Comparison of ENCODE assay signal across 12 cellular contexts in the genomic region with DNA sequence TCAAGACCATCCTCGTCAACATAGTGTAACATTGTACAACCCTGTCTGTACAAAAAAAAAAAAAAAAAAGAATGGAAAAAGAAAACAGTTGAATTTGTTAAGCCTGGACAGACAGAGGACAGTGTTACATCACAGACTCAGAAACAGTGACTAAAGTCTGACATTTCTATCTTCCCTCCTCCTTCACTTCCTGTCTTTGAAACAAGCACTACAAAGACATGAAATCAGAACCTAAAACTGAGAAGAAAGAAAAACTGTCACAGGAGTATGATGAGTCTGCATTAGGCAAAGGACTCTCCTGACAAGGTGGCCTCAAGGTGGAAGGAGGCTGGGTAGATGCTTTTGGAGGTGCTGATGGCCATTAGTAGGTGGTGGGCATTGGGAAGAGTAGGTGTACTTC.
A peak's percentile ranks its signal among the peaks of the same experiment; 100 is the strongest.
DNase-seq lines count a peak whose midpoint lies in the region; ATAC-seq, FAIRE-seq and TF ChIP-seq lines count a peak whose summit lies in the region.
"Had no signal": no experiment of that assay in that cellular context is flagged by ENCODE, and none has a peak within 500 bp of the region (broad histone marks: within the 10 kb centered on the region; RNA-seq: fewer than 3 reads in every experiment).

No MANE protein-coding gene starts in this region.

- no TSS peak for BruUV-seq in IMR-90 (replicated peaks; lab: Mats Ljungman, UMichigan)

- DNase-seq in CD4-positive, alpha-beta T cell, result no peak
- DNase-seq in IMR-90, result peak; percentile 9
- peak; percentile 50 for DNase-seq in bronchial epithelial cell (ENCODE audit: low read depth)
- DNase-seq in immature natural killer cell, result no peak
- DNase-seq in iPS-NIHi7 (ENCODE audit: extremely low spot score), result no peak
- DNase-seq: GOT3; stimulated activated CD4-positive, alpha-beta T cell treated with anti-CD3 and anti-CD28 coated beads, Interleukin-4, amount 100 ng/mL, for 1 hour had no signal

- POLR2A ChIA-PET in CD4-positive, alpha-beta T cell (lab: Charles Lee), result no interaction called here
- POLR2A ChIA-PET in IMR-90 (lab: Charles Lee; ENCODE audit: unreplicated experiment), result no interaction called here

- CTCF ChIA-PET in CD4-positive, alpha-beta T cell (lab: Charles Lee), result no interaction called here
- CTCF ChIA-PET in IMR-90 (lab: Yijun Ruan, JAX), result no interaction called here

- no peaks in the 10 kb centered on the region for H3K79me1 ChIP-seq in IMR-90 (ENCODE audit: low read depth in 1 of 2, low read length in 2 of 2)

- no peak overlapping the region for H3K23ac ChIP-seq in IMR-90 (ENCODE audit: low read depth, low read length)

- H4K20me1 ChIP-seq in IMR-90 (ENCODE audit: insufficient read depth, low read length), result no peaks in the 10 kb centered on the region

- dilution Hi-C loops in IMR-90 (cut with HindIII; ENCODE audit: low sequenced_read_pairs, unreplicated experiment), result no loop called here

- H3K9ac ChIP-seq in IMR-90 (ENCODE audit: low read depth, low read length), result no peak overlapping the region

- no peak overlapping the region for H3K56ac ChIP-seq in IMR-90 (ENCODE audit: extremely low read depth, insufficient read depth, low read length)

- H3K4me1 ChIP-seq in IMR-90 (ENCODE audit: control insufficient read depth, insufficient read depth, low read length), result peaks cover 4% of the 10 kb centered on the region; the same call in 1 of the 2 replicates
- H3K4me1 ChIP-seq: vagina had no signal

- no peak overlapping the region; the same call in 1 of the 2 replicates for H3K4ac ChIP-seq in IMR-90 (ENCODE audit: low read depth, low read length)

- H2AK5ac ChIP-seq in IMR-90 (ENCODE audit: low read depth, low read length), result no peak overlapping the region

- H3K4me2 ChIP-seq in IMR-90 (ENCODE audit: low read depth, low read length), result no peak overlapping the region; the same call in 1 of the 2 replicates

- peaks cover 3% of the 10 kb centered on the region; the same call in 1 of the 2 replicates for H3K9me1 ChIP-seq in IMR-90 (ENCODE audit: insufficient read depth, low read length)

- H3K9me3 Mint-ChIP-seq in CD4-positive, alpha-beta T cell, result no peaks in the 10 kb centered on the region
- H3K9me3 Mint-ChIP-seq in immature natural killer cell, result no peaks in the 10 kb centered on the region
- H3K9me3 Mint-ChIP-seq: nephron had no signal

- H3K18ac ChIP-seq in IMR-90 (ENCODE audit: low read depth, low read length), result peak overlapping the region; percentile 86

- peak overlapping the region; percentile 58 for H2AFZ ChIP-seq in IMR-90 (replicated peaks; ENCODE audit: low read length, poor library complexity)

- H2BK20ac ChIP-seq in IMR-90 (ENCODE audit: low read depth, low read length), result no peak overlapping the region; the same call in 1 of the 2 replicates

- H3K4me1 Mint-ChIP-seq in CD4-positive, alpha-beta T cell (ENCODE audit: low read depth), result peaks cover 11% of the 10 kb centered on the region
- no peaks in the 10 kb centered on the region for H3K4me1 Mint-ChIP-seq in immature natural killer cell

- H3K4me3 Mint-ChIP-seq in CD4-positive, alpha-beta T cell, result no peak overlapping the region
- no peak overlapping the region for H3K4me3 Mint-ChIP-seq in immature natural killer cell

- H3K27me3 Mint-ChIP-seq in CD4-positive, alpha-beta T cell, result no peaks in the 10 kb centered on the region
- peaks cover 4 to 5% (median 5%) of the 10 kb centered on the region in 3 donors for H3K27me3 Mint-ChIP-seq in immature natural killer cell (ENCODE audit: low read depth in 3 of 3)

- TF ChIP-seq CTCF in CD4-positive, alpha-beta T cell (IDR thresholded peaks at IDR 0.05), result no peak
- TF ChIP-seq CTCF in IMR-90 (conservative IDR thresholded peaks at IDR 0.05; ENCODE audit: low read depth, low read length) (no peak), bronchial epithelial cell (IDR thresholded peaks at IDR 0.05; ENCODE audit: insufficient read depth, low read length, severe bottlenecking) (no peak)

- no peak overlapping the region for H2BK5ac ChIP-seq in IMR-90 (ENCODE audit: low read depth, low read length, poor library complexity, severe bottlenecking)

- no peak for TF ChIP-seq RAD21 in IMR-90 (IDR thresholded peaks at IDR 0.05; ENCODE audit: low read length)

- peak overlapping the region in 1 of 2 experiments; percentile 57; a peak in 2 of 4 replicates for H4K8ac ChIP-seq in IMR-90 (ENCODE audit: low read depth in 2 of 2, low read length in 2 of 2)

- H3K14ac ChIP-seq in IMR-90 (replicated peaks; ENCODE audit: low read depth, low read length), result peak overlapping the region; percentile 80

- peak overlapping the region; percentile 68; the same call in 1 of the 2 replicates for H4K5ac ChIP-seq in IMR-90 (ENCODE audit: low read depth, low read length)

- 0 out of 3 replicates have a peak overlapping the region, but pooled peaks have one; percentile 23 for H2BK15ac ChIP-seq in IMR-90 (ENCODE audit: low read depth, low read length)

- H3K27ac Mint-ChIP-seq in CD4-positive, alpha-beta T cell, result peak overlapping the region; percentile 4
- H3K27ac Mint-ChIP-seq in immature natural killer cell, result no peak overlapping the region

- in situ Hi-C loops in IMR-90 (cut with MboI; ENCODE audit: low sequenced_read_pairs), result no loop called here

- no peak overlapping the region; the same call in 1 of the 2 replicates for H2BK120ac ChIP-seq in IMR-90 (ENCODE audit: low read depth, low read length)

- TF ChIP-seq POLR2A in IMR-90 (IDR thresholded peaks at IDR 0.05; ENCODE audit: low read depth, low read length), result no peak

- H3K4me3 ChIP-seq in IMR-90 (ENCODE audit: insufficient read depth, low read depth, low read length) (no peak overlapping the region), bronchial epithelial cell (ENCODE audit: low read depth, low read length) (no peak overlapping the region)
- H3K4me3 ChIP-seq: vagina had no signal

- no peaks in the 10 kb centered on the region for H3K9me3 ChIP-seq in CD4-positive, alpha-beta T cell (ENCODE audit: control insufficient read depth, low read length)
- H3K9me3 ChIP-seq in IMR-90 (ENCODE audit: control insufficient read depth, insufficient read depth, low read length), result no peaks in the 10 kb centered on the region
- H3K9me3 ChIP-seq: vagina had no signal

- intact Hi-C loops in CD4-positive, alpha-beta T cell (cut with DNase I, micrococcal nuclease), result no loop called here
- intact Hi-C loops in IMR-90 (cut with micrococcal nuclease), result loop anchor here (10.0 kb wide), 1 partner anchor 448 kb away; a partner anchor contains a TSS

- H3K27me3 ChIP-seq in CD4-positive, alpha-beta T cell (ENCODE audit: control insufficient read depth, insufficient read depth, low read length), result no peaks in the 10 kb centered on the region
- H3K27me3 ChIP-seq in IMR-90 (ENCODE audit: control insufficient read depth, insufficient read depth, low read length) (no peaks in the 10 kb centered on the region), bronchial epithelial cell (ENCODE audit: control insufficient read depth, insufficient read depth, low read length) (no peaks in the 10 kb centered on the region)
- H3K27me3 ChIP-seq: vagina had no signal

- no peak for ATAC-seq in CD4-positive, alpha-beta T cell (ENCODE audit: poor library complexity)
- peak; percentile 68 for ATAC-seq in GM19395 (IDR thresholded peaks at IDR 0.05; ENCODE audit: unreplicated experiment)
- no peak for ATAC-seq in IMR-90 (ENCODE audit: low read depth)
- no peak for ATAC-seq in HG03175 (IDR thresholded peaks at IDR 0.05; ENCODE audit: unreplicated experiment)
- ATAC-seq in HG03097 (IDR thresholded peaks at IDR 0.05; ENCODE audit: low FRiP score, unreplicated experiment), result no peak

- no peak for FAIRE-seq in bronchial epithelial cell (lab: Jason Lieb, UNC)

- no peak overlapping the region for H3K27ac ChIP-seq in CD4-positive, alpha-beta T cell (ENCODE audit: low read depth, low read length)
- H3K27ac ChIP-seq in IMR-90 (ENCODE audit: insufficient read depth, low read length), result no peak overlapping the region
- H3K27ac ChIP-seq: vagina had no signal

- no peak overlapping the region for H2AK9ac ChIP-seq in IMR-90 (replicated peaks; ENCODE audit: low read depth, low read length, poor library complexity)

- H3K36me3 ChIP-seq in IMR-90 (ENCODE audit: control insufficient read depth, insufficient read depth, low read length), result no peaks in the 10 kb centered on the region
- H3K36me3 ChIP-seq in bronchial epithelial cell (ENCODE audit: control insufficient read depth, insufficient read depth, low read length), result peaks cover 1% of the 10 kb centered on the region
- H3K36me3 ChIP-seq: vagina had no signal

- no peak overlapping the region for H4K91ac ChIP-seq in IMR-90 (ENCODE audit: insufficient read depth, low read depth, low read length)

- WGBS in IMR-90 (ENCODE audit: extremely low coverage in 2 of 2, insufficient read length in 1 of 2), 2 experiments, result no CpG with 5 or more reads among the region's 1 CpG

- H3K36me3 Mint-ChIP-seq in CD4-positive, alpha-beta T cell (ENCODE audit: low read depth), result no peaks in the 10 kb centered on the region
- H3K36me3 Mint-ChIP-seq in immature natural killer cell, result no peaks in the 10 kb centered on the region

TF ChIP-seq in IMR-90, 13 proteins besides CTCF, POLR2A, EP300 and RAD21:
- no peak for TF ChIP-seq NFE2L2 (IDR thresholded peaks at IDR 0.05; ENCODE audit: low read depth, low read length)
- TF ChIP-seq CHD1 (IDR thresholded peaks at IDR 0.05; ENCODE audit: low read depth, low read length), result no peak
- no peak for TF ChIP-seq BHLHE40 (IDR thresholded peaks at IDR 0.05; ENCODE audit: low read depth, low read length)
- TF ChIP-seq MXI1 (IDR thresholded peaks at IDR 0.05; ENCODE audit: borderline replicate concordance, low read depth, low read length), result no peak
- TF ChIP-seq, protein P1, sequence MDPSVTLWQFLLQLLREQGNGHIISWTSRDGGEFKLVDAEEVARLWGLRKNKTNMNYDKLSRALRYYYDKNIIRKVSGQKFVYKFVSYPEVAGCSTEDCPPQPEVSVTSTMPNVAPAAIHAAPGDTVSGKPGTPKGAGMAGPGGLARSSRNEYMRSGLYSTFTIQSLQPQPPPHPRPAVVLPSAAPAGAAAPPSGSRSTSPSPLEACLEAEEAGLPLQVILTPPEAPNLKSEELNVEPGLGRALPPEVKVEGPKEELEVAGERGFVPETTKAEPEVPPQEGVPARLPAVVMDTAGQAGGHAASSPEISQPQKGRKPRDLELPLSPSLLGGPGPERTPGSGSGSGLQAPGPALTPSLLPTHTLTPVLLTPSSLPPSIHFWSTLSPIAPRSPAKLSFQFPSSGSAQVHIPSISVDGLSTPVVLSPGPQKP (IDR thresholded peaks at IDR 0.05; ENCODE audit: borderline replicate concordance, low read depth, low read length), result no peak
- TF ChIP-seq MAZ (IDR thresholded peaks at IDR 0.05; ENCODE audit: borderline replicate concordance, low read depth, low read length), result no peak
- TF ChIP-seq RFX5 (IDR thresholded peaks at IDR 0.05; ENCODE audit: low read depth, low read length), result no peak
- no peak for TF ChIP-seq SMC3 (IDR thresholded peaks at IDR 0.05; ENCODE audit: low read depth, low read length)
- TF ChIP-seq FOS (IDR thresholded peaks at IDR 0.05; ENCODE audit: low read depth, low read length), result no peak
- TF ChIP-seq RCOR1 (IDR thresholded peaks at IDR 0.05; ENCODE audit: insufficient replicate concordance, low read length), result no peak

Comparison
In these comparisons a context has a peak if more than half of its experiments do, and no peak if none do; other contexts are left out.
1. DNase-seq: peak in IMR-90 (single experiment) and bronchial epithelial cell (single experiment); none in CD4-positive, alpha-beta T cell (0 of 10), immature natural killer cell (0 of 3) and iPS-NIHi7 (single experiment).